Comparison of ENCODE assay signal across 2 cellular contexts in genomic region chr12:1908758-1909157, GRCh38.
TF ChIP-seq lines count a peak whose summit lies in the region.

No MANE protein-coding gene starts in this region.

TF ChIP-seq in HepG2, 621 proteins besides CTCF, POLR2A, EP300 and RAD21 (continued from another document):
- TF ChIP-seq, protein P1, sequence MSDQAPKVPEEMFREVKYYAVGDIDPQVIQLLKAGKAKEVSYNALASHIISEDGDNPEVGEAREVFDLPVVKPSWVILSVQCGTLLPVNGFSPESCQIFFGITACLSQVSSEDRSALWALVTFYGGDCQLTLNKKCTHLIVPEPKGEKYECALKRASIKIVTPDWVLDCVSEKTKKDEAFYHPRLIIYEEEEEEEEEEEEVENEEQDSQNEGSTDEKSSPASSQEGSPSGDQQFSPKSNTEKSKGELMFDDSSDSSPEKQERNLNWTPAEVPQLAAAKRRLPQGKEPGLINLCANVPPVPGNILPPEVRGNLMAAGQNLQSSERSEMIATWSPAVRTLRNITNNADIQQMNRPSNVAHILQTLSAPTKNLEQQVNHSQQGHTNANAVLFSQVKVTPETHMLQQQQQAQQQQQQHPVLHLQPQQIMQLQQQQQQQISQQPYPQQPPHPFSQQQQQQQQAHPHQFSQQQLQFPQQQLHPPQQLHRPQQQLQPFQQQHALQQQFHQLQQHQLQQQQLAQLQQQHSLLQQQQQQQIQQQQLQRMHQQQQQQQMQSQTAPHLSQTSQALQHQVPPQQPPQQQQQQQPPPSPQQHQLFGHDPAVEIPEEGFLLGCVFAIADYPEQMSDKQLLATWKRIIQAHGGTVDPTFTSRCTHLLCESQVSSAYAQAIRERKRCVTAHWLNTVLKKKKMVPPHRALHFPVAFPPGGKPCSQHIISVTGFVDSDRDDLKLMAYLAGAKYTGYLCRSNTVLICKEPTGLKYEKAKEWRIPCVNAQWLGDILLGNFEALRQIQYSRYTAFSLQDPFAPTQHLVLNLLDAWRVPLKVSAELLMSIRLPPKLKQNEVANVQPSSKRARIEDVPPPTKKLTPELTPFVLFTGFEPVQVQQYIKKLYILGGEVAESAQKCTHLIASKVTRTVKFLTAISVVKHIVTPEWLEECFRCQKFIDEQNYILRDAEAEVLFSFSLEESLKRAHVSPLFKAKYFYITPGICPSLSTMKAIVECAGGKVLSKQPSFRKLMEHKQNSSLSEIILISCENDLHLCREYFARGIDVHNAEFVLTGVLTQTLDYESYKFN (CRISPR knock-in tag; conservative IDR thresholded peaks at IDR 0.05): no peak
- TF ChIP-seq, protein P2, sequence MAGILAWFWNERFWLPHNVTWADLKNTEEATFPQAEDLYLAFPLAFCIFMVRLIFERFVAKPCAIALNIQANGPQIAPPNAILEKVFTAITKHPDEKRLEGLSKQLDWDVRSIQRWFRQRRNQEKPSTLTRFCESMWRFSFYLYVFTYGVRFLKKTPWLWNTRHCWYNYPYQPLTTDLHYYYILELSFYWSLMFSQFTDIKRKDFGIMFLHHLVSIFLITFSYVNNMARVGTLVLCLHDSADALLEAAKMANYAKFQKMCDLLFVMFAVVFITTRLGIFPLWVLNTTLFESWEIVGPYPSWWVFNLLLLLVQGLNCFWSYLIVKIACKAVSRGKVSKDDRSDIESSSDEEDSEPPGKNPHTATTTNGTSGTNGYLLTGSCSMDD (CRISPR knock-in tag; IDR thresholded peaks at IDR 0.05): no peak
- TF ChIP-seq, protein P3, sequence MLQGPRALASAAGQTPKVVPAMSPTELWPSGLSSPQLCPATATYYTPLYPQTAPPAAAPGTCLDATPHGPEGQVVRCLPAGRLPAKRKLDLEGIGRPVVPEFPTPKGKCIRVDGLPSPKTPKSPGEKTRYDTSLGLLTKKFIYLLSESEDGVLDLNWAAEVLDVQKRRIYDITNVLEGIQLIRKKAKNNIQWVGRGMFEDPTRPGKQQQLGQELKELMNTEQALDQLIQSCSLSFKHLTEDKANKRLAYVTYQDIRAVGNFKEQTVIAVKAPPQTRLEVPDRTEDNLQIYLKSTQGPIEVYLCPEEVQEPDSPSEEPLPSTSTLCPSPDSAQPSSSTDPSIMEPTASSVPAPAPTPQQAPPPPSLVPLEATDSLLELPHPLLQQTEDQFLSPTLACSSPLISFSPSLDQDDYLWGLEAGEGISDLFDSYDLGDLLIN (CRISPR knock-in tag; IDR thresholded peaks at IDR 0.05; ENCODE audit: borderline replicate concordance): no peak
- TF ChIP-seq ZNF180 (CRISPR knock-in tag; IDR thresholded peaks at IDR 0.05; ENCODE audit: borderline replicate concordance, low read depth) (no peak), TMF1 (CRISPR knock-in tag; IDR thresholded peaks at IDR 0.05; ENCODE audit: low read depth) (no peak), GZF1 (CRISPR knock-in tag; IDR thresholded peaks at IDR 0.05) (no peak), KAT8 (CRISPR knock-in tag; IDR thresholded peaks at IDR 0.05) (no peak), ZNF256 (CRISPR knock-in tag; conservative IDR thresholded peaks at IDR 0.05) (no peak), HNF4G (IDR thresholded peaks at IDR 0.05; ENCODE audit: borderline replicate concordance, low read depth, low read length) (no peak), HNF4G (CRISPR knock-in tag; IDR thresholded peaks at IDR 0.05; ENCODE audit: borderline replicate concordance, low read depth) (no peak), MXI1 (IDR thresholded peaks at IDR 0.05; ENCODE audit: borderline replicate concordance, low read depth, low read length) (no peak), HNRNPL (IDR thresholded peaks at IDR 0.05; ENCODE audit: low read depth, low read length) (no peak), CBX2 (IDR thresholded peaks at IDR 0.05; ENCODE audit: low read depth, low read length) (no peak), CBX2 (CRISPR knock-in tag; IDR thresholded peaks at IDR 0.05; ENCODE audit: low read depth) (no peak)

TF ChIP-seq in HEK293T, 16 proteins besides CTCF, POLR2A, EP300 and RAD21 (continued from another document):
- no peak for TF ChIP-seq LEF1 (IDR thresholded peaks at IDR 0.05; ENCODE audit: borderline replicate concordance)
